Comparison of ENCODE assay signal across 16 cellular contexts in the genomic region with DNA sequence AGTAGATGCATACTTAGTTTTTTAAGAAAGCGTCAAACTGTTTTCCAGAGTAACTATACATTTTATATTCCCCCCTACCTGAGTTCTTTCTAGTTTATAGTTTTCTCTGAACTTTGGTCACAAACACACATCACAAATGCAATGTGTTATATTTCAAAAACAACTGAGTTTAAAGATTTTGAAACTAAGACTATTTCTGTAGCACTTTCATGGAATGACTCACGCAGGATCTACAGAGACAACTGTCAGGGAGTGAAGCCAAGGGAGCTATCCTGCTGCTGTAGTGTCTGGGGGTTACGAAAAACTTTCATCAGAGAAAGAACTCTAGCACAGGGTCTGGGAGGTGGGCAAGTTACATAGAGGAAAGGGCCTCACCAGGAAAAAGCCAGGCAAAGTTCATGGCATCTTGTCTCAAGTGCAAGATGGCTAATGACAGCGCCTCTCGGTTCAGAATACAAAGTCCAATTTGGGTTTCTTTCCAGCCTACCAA.
DNase-seq lines count a peak whose midpoint lies in the region; ATAC-seq and TF ChIP-seq lines count a peak whose summit lies in the region.
"Had no signal": no experiment of that assay in that cellular context is flagged by ENCODE, and none has a peak within 500 bp of the region (broad histone marks: within the 10 kb centered on the region; RNA-seq: fewer than 3 reads in every experiment).

No MANE protein-coding gene starts in this region.

- H3K27me3 ChIP-seq in transverse colon = no peaks in the 10 kb centered on the region

- peaks cover 9 to 41% of the 10 kb centered on the region in 2 donors for H3K36me3 Mint-ChIP-seq in activated naive CD4-positive, alpha-beta T cell treated with anti-CD3 and anti-CD28 coated beads, Interleukin-2, amount 50 U/mL, for 72 hours
- peaks cover 53% of the 10 kb centered on the region for H3K36me3 Mint-ChIP-seq in activated CD8-positive, alpha-beta T cell treated with anti-CD3 and anti-CD28 coated beads, Interleukin-2, amount 10 ng/mL, durations not matched to agents 7 days and 5 days (ENCODE audit: low read depth)

- no peak for DNase-seq in activated naive CD4-positive, alpha-beta T cell treated with anti-CD3 and anti-CD28 coated beads, Interleukin-2, amount 50 U/mL, for 72 hours (ENCODE audit: low spot score in 2 of 2)
- no peak for DNase-seq in activated naive CD4-positive, alpha-beta T cell treated with anti-CD3 and anti-CD28 coated beads, Interleukin-2, amount 50 U/mL, for 16 hours
- no peak for DNase-seq in activated CD8-positive, alpha-beta T cell treated with anti-CD3 and anti-CD28 coated beads, Interleukin-2, amount 10 ng/mL, durations not matched to agents 7 days and 5 days
- DNase-seq in iris pigment epithelial cell (ENCODE audit: low read depth) (peak; percentile 57), transverse colon (no peak), middle frontal gyrus (ENCODE audit: extremely low spot score, low spot score) (no peak), ecto neural progenitor cell (ENCODE audit: low spot score) (no peak), SKM-1 (lab: John Stamatoyannopoulos, UW; ENCODE audit: unreplicated experiment) (no peak)
- DNase-seq: cortex of kidney, DMS153, hypothalamus, NCI-H1417, NCI-H2171 treated with DMSO at 0.1 percent for 48 hours, psoas muscle, SW 1271 had no signal

- H3K4me3 ChIP-seq in transverse colon = no peak overlapping the region
- H3K4me3 ChIP-seq: psoas muscle had no signal

- intact Hi-C loops in transverse colon (cut with DNase I; ENCODE audit: low total_unique reads) = no loop called here

- TF ChIP-seq POLR2A in transverse colon (IDR thresholded peaks at IDR 0.05) = no peak

- no peaks in the 10 kb centered on the region for H3K27me3 Mint-ChIP-seq in activated CD8-positive, alpha-beta T cell treated with anti-CD3 and anti-CD28 coated beads, Interleukin-2, amount 10 ng/mL, durations not matched to agents 7 days and 5 days (ENCODE audit: low read depth)

- H3K4me1 Mint-ChIP-seq in activated CD8-positive, alpha-beta T cell treated with anti-CD3 and anti-CD28 coated beads, Interleukin-2, amount 10 ng/mL, durations not matched to agents 7 days and 5 days (ENCODE audit: low read depth) = peaks cover 8% of the 10 kb centered on the region

- H3K9me3 Mint-ChIP-seq in activated naive CD4-positive, alpha-beta T cell treated with anti-CD3 and anti-CD28 coated beads, Interleukin-2, amount 50 U/mL, for 72 hours = no peaks in the 10 kb centered on the region
- no peaks in the 10 kb centered on the region for H3K9me3 Mint-ChIP-seq in activated CD8-positive, alpha-beta T cell treated with anti-CD3 and anti-CD28 coated beads, Interleukin-2, amount 10 ng/mL, durations not matched to agents 7 days and 5 days (ENCODE audit: insufficient read depth)

- POLR2A ChIA-PET in activated CD8-positive, alpha-beta T cell treated with anti-CD3 and anti-CD28 coated beads, Interleukin-2, amount 10 ng/mL, durations not matched to agents 7 days and 5 days (lab: Charles Lee) = no interaction called here

- peak overlapping the region; percentile 68 to 77 for H3K27ac Mint-ChIP-seq in activated naive CD4-positive, alpha-beta T cell treated with anti-CD3 and anti-CD28 coated beads, Interleukin-2, amount 50 U/mL, for 72 hours
- peak overlapping the region; percentile 32 for H3K27ac Mint-ChIP-seq in activated CD8-positive, alpha-beta T cell treated with anti-CD3 and anti-CD28 coated beads, Interleukin-2, amount 10 ng/mL, durations not matched to agents 7 days and 5 days

- H3K4me3 Mint-ChIP-seq in activated CD8-positive, alpha-beta T cell treated with anti-CD3 and anti-CD28 coated beads, Interleukin-2, amount 10 ng/mL, durations not matched to agents 7 days and 5 days = no peak overlapping the region

- H3K36me3 ChIP-seq in transverse colon = no peaks in the 10 kb centered on the region

- peaks cover 4 to 32% (median 20%) of the 10 kb centered on the region in 4 donors for H3K4me1 ChIP-seq in transverse colon

- no peak for TF ChIP-seq CTCF in transverse colon (IDR thresholded peaks at IDR 0.05)

- CTCF ChIA-PET in activated CD8-positive, alpha-beta T cell treated with anti-CD3 and anti-CD28 coated beads, Interleukin-2, amount 10 ng/mL, durations not matched to agents 7 days and 5 days (lab: Charles Lee) = no interaction called here

- H3K9me3 ChIP-seq in transverse colon = no peaks in the 10 kb centered on the region
- H3K9me3 ChIP-seq: psoas muscle had no signal

- peak overlapping the region; percentile 59 to 76 (median 65) for H3K27ac ChIP-seq in transverse colon
- H3K27ac ChIP-seq: psoas muscle had no signal

- in situ Hi-C loops in transverse colon (cut with MboI; ENCODE audit: low pct_ligation_motif_present in 1 of 4, low pct_unique_long_range_greater_than_20kb in 1 of 4, low sequenced_read_pairs in 3 of 4) = no loop called here

- TF ChIP-seq EP300 in transverse colon (IDR thresholded peaks at IDR 0.05; ENCODE audit: low read depth) = no peak

- WGBS in transverse colon (ENCODE audit: low coverage in 1 of 2), 2 donors = 62 to 68% methylated on average over 5 of the region's 5 CpGs

- ATAC-seq in activated naive CD4-positive, alpha-beta T cell treated with anti-CD3 and anti-CD28 coated beads, Interleukin-2, amount 50 U/mL, for 72 hours = peak; percentile 72 to 82
- no peak for ATAC-seq in activated CD8-positive, alpha-beta T cell treated with anti-CD3 and anti-CD28 coated beads, Interleukin-2, amount 10 ng/mL, durations not matched to agents 7 days and 5 days
- ATAC-seq: esophagus mucosa had no signal
